ENCODE assay signal across 16 cellular contexts in the genomic region with DNA sequence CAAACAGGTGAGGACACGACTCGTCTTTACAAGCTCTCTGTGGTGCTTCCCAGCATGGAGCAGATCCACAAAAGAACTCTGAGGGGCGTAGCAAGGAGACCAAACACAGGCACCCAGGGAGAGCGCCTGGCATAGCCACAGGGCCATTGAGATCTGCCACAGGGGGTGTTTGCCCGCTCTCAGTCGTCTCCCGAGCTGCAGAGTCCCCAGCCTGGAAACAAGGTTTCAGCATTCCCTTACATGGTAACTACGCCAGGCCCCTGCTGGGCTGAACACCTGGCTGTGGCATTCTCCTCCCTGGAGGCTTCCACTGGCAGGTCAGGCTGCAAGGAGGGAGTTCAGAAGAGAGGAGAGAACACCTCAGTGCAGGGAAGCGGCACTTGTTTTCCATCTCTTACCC.
"Had no signal": no experiment of that assay in that cellular context is flagged by ENCODE, and none has a peak within 500 bp of the region (broad histone marks: within the 10 kb centered on the region; RNA-seq: fewer than 3 reads in every experiment).

No MANE protein-coding gene starts in this region.

- DNase-seq: activated B cell treated with CpG ODN at 0.5 μM for 24 hours; activated CD4-positive, alpha-beta T cell treated with anti-CD3 and anti-CD28 coated beads, Interleukin-2, amount 10 ng/mL, durations not matched to agents 24 days and 14 days; activated CD8-positive, alpha-beta T cell treated with anti-CD3 and anti-CD28 coated beads for 36 hours; activated naive CD4-positive, alpha-beta T cell treated with anti-CD3 and anti-CD28 coated beads for 36 hours; activated T-cell treated with anti-CD3 and anti-CD28 coated beads, Interleukin-2, amount 50 U/mL, for 1 hour; aorta; colonic mucosa; foreskin keratinocyte; lower lobe of right lung; natural killer cell; sigmoid colon; stimulated activated CD4-positive, alpha-beta T cell treated with anti-CD3 and anti-CD28 coated beads, Interleukin-4, amount 100 ng/mL, for 4 hours; testis; upper lobe of left lung had no signal

- ATAC-seq: activated CD8-positive, alpha-beta T cell treated with anti-CD3 and anti-CD28 coated beads for 36 hours; activated T-helper 17 cell treated with anti-CD3 and anti-CD28 coated beads, Interleukin-2, amount 50 U/mL, for 72 hours; foreskin keratinocyte; natural killer cell; stimulated activated memory B cell treated with anti-CD40 and anti-IgM and Interleukin-4, amounts not matched to agents 10 μg/mL and 1 μg/mL and 100 μg/mL, for 72 hours had no signal
